Comparison of ENCODE assay signal across 9 cellular contexts in the genomic region with DNA sequence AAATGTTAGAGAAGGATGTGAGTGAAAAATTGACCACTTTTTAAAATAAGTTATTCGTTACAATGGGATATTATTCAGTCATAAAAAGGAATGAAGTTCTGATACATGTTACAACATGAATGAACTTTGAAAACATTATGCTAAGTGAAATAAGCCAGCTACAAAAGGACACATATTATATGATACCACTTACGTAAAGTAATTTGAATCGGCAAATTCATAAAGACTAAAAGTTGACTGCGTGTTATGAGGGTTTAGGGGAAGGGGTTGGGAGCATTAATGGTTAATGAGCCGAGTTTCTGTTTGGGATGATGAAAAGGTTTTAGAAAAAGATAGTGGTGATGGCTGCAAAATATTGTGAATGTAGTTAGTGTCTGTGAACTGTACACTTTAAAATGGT.
"Had no signal": no experiment of that assay in that cellular context is flagged by ENCODE, and none has a peak within 500 bp of the region (broad histone marks: within the 10 kb centered on the region; RNA-seq: fewer than 3 reads in every experiment).

No MANE protein-coding gene starts in this region.

- H3K9me3 Mint-ChIP-seq: H9 had no signal

- H3K9ac ChIP-seq: GM23248, KMS-11 had no signal

- FAIRE-seq: H1, H54, HTR-8/SVneo had no signal

- H3K4me3 ChIP-seq: GM23248 had no signal

- H3K4me2 ChIP-seq: KMS-11 had no signal

- H2AFZ ChIP-seq: GM23248 had no signal

- DNase-seq: GM23248, H9, HCEC 1CT, IMR-90, KBM-7 had no signal

- H3K27ac ChIP-seq: GM23248, KMS-11 had no signal

- H3K4me3 Mint-ChIP-seq: H9 had no signal
